Comparison of ENCODE assay signal across 8 cellular contexts in the genomic region with DNA sequence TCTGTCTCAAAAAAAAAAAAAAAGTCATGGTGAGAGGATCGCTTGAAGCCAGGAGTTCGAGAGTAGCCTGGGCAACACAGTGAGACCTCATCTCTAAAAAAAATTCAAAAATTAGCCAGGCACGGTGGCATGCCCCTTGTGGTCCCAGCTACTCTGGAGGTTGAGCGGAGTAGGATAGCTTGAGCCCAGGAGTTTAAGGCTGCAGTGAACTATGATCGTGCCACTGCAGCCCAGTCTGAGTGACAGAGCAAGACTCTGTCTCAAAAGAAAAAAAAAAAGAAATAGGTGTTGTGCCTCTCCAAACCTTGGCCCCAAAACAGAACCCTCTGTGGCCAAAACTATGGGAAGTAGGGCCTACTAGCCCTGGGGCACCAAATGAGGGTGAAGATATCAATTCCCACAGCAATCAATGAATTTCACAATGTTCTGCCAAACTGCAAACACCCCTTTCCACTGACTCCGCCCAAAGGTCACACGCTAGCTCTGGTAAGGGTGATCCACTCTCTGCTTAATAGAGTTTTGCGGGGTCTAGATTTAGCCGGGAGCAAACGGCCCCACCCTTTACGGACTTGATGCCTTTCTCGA. TPM values are rescaled to one million over a fixed set of nuclear protein-coding genes. Genes with fewer than 3 reads are reported as not detected.
A peak's percentile ranks its signal among the peaks of the same experiment; 100 is the strongest.
DNase-seq lines count a peak whose midpoint lies in the region; ATAC-seq and TF ChIP-seq lines count a peak whose summit lies in the region.

No MANE protein-coding gene starts in this region.

- H3K27me3 Mint-ChIP-seq in GM23338 (ENCODE audit: insufficient read depth, low read depth, poor library complexity) (peaks cover 18% of the 10 kb centered on the region), T-cell (no peaks in the 10 kb centered on the region)

- H3K27ac Mint-ChIP-seq in GM23338 (peak overlapping the region; percentile 85), T-cell (peak overlapping the region; percentile 89 to 95)

- peaks cover 25% of the 10 kb centered on the region for H3K4me1 Mint-ChIP-seq in GM23338
- H3K4me1 Mint-ChIP-seq in T-cell, result peaks cover under 1 to 23% (median 21%) of the 10 kb centered on the region in 3 donors

- H3K4me3 ChIP-seq in GM23338 (peak overlapping the region; percentile 77), foreskin fibroblast (ENCODE audit: low read depth in 1 of 2, low read length in 2 of 2) (peak overlapping the region; percentile 16 to 52), gastrocnemius medialis (peak overlapping the region; percentile 40 to 89 (median 71))

- H3K27ac ChIP-seq in GM23338 (ENCODE audit: low read depth), result peak overlapping the region; percentile 16; the same call in 1 of the 2 replicates
- H3K27ac ChIP-seq in gastrocnemius medialis, result peak overlapping the region; percentile 83 to 96 (median 88)

- DNase-seq in GM23338 (ENCODE audit: low spot score) (no peak), T-cell (no peak), foreskin fibroblast (no peak), gastrocnemius medialis (no peak), cortex of kidney (lab: John Stamatoyannopoulos, UW) (no peak), GM03348 (ENCODE audit: low spot score) (no peak)
- no peak for DNase-seq in stimulated activated CD8-positive, alpha-beta memory T cell treated with anti-CD3 and anti-CD28 coated beads, Interleukin-4, amount 100 ng/mL, for 48 hours

- peak overlapping the region; percentile 73 for H3K4me3 Mint-ChIP-seq in GM23338
- H3K4me3 Mint-ChIP-seq in T-cell, result peak overlapping the region; percentile 77 to 85 (median 84)

- peak overlapping the region; percentile 91 for H3K4me2 ChIP-seq in GM23338

- no peaks in the 10 kb centered on the region for H3K9me3 ChIP-seq in gastrocnemius medialis

- intact Hi-C loops in gastrocnemius medialis (cut with DNase I; ENCODE audit: low total_unique reads), result loop anchor here (1.0 kb wide), 1 partner anchor 33 kb away; no protein-coding TSS in a partner anchor

- H3K9me3 Mint-ChIP-seq in GM23338 (no peaks in the 10 kb centered on the region), T-cell (no peaks in the 10 kb centered on the region)

- no peaks in the 10 kb centered on the region for H3K36me3 ChIP-seq in GM23338 (ENCODE audit: insufficient read depth)
- no peaks in the 10 kb centered on the region for H3K36me3 ChIP-seq in gastrocnemius medialis

- H4K20me1 ChIP-seq in GM23338 (replicated peaks; ENCODE audit: insufficient read depth), result no peaks in the 10 kb centered on the region

- in situ Hi-C loops in gastrocnemius medialis (cut with MboI; ENCODE audit: low sequenced_read_pairs in 4 of 4), result no loop called here

- H3K27me3 ChIP-seq in GM23338 (ENCODE audit: insufficient read depth) (0 out of 2 replicates have a peak, but pooled peaks cover 2% of the 10 kb centered on the region), gastrocnemius medialis (no peaks in the 10 kb centered on the region)

- H3K79me2 ChIP-seq in GM23338 (replicated peaks; ENCODE audit: insufficient read depth), result no peaks in the 10 kb centered on the region

- no peaks in the 10 kb centered on the region for H3K9me2 ChIP-seq in GM23338 (ENCODE audit: insufficient read depth)

- TF ChIP-seq CTCF in GM23338 (conservative IDR thresholded peaks at IDR 0.05; ENCODE audit: low read depth in 2 of 2), result no peak
- TF ChIP-seq CTCF in foreskin fibroblast (IDR thresholded peaks at IDR 0.05; ENCODE audit: low read depth, low read length), result no peak
- no peak for TF ChIP-seq CTCF in gastrocnemius medialis (IDR thresholded peaks at IDR 0.05 in 4 of 5, conservative IDR thresholded peaks at IDR 0.05 in 1 of 5)

- peak overlapping the region; percentile 67 for H2AFZ ChIP-seq in GM23338

- CTCF ChIA-PET in T-cell (lab: Charles Lee), result interaction anchor here in 1 of 2 donors (0.6 kb wide), 1 partner anchor 39 kb away, joined by 3 read pairs; no protein-coding TSS in a partner anchor

- H3F3A ChIP-seq in GM23338 (replicated peaks; ENCODE audit: low read depth), result peaks cover 28% of the 10 kb centered on the region

- TF ChIP-seq POLR2A in gastrocnemius medialis (IDR thresholded peaks at IDR 0.05), result no peak

- ATAC-seq in GM23338, result no peak
- ATAC-seq in T-cell (replicated peaks in 1 of 4), result peak in 3 of 4 experiments; percentile 1 to 49 (median 47)
- ATAC-seq in gastrocnemius medialis, result peak in 1 of 2 donors; percentile 5
- ATAC-seq in HG03025 (IDR thresholded peaks at IDR 0.05; ENCODE audit: low FRiP score, unreplicated experiment), result no peak

- POLR2A ChIA-PET in T-cell (lab: Charles Lee), result interaction anchor here (0.6 to 0.7 kb wide), 2 partner anchors 1148 to 1275 kb away, joined by 3 to 6 read pairs; no protein-coding TSS in a partner anchor

- no peaks in the 10 kb centered on the region for H3K36me3 Mint-ChIP-seq in GM23338 (ENCODE audit: low read depth)
- H3K36me3 Mint-ChIP-seq in T-cell, result no peaks in the 10 kb centered on the region

- H3K4me1 ChIP-seq in GM23338 (ENCODE audit: insufficient read depth), result peaks cover 29% of the 10 kb centered on the region
- H3K4me1 ChIP-seq in gastrocnemius medialis, result peaks cover 19% of the 10 kb centered on the region in 2 donors

TF ChIP-seq in GM23338, 12 proteins besides CTCF, POLR2A, EP300 and RAD21 (continues in another document):
- TF ChIP-seq ETS1 (IDR thresholded peaks at IDR 0.05) (no peak), EZH2 (IDR thresholded peaks at IDR 0.05; ENCODE audit: low read depth, unreplicated experiment) (no peak), NANOG (IDR thresholded peaks at IDR 0.05; ENCODE audit: borderline replicate concordance) (no peak)

RNA-seq across cellular contexts. Expression of gene SSC4D, which starts 16.9 kb away (rescaled TPM):
- 11.4 and 12.7 TPM in 2 replicates for total RNA-seq in GM23338 (2014; rRNA removed; shearing (Covaris generic))
- polyA plus RNA-seq in GM23338 (2016; fragmentation: Nextera tagmentation; extraction: Ambion mirVana), result 4.9 and 9.7 TPM in 2 replicates
- total RNA-seq in T-cell, result under 1 TPM in 3 of 5 donors, not detected in 2; 0.20 to 0.76 (median 0.28) TPM
- total RNA-seq in gastrocnemius medialis, result under 1 TPM in 3 of 4 donors, not detected in 1; 0.20 to 0.68 (median 0.25) TPM

RNA-seq across cellular contexts. Expression of gene ZP3, which starts 32.1 kb away (rescaled TPM):
- total RNA-seq in GM23338 (2014; rRNA removed; shearing (Covaris generic)), result 4.3 and 5.1 TPM in 2 replicates
- polyA plus RNA-seq in GM23338 (2016; fragmentation: Nextera tagmentation; extraction: Ambion mirVana), result 9.6 and 15.2 TPM in 2 replicates
- 1 to 10 TPM; 1.7 to 7.0 (median 5.9) TPM for total RNA-seq in T-cell
- total RNA-seq in gastrocnemius medialis, result 1 to 10 TPM in 1 of 4 donors, not detected in 3; 1.1 TPM

RNA-seq across cellular contexts. Expression of gene YWHAG, which starts 33.8 kb away (rescaled TPM):
- 179 and 180 TPM in 2 replicates for total RNA-seq in GM23338 (2014; rRNA removed; shearing (Covaris generic))
- polyA plus RNA-seq in GM23338 (2016; fragmentation: Nextera tagmentation; extraction: Ambion mirVana), result 82.2 and 97.0 TPM in 2 replicates
- total RNA-seq in T-cell (10 to 100 TPM; 25.1 to 46.8 (median 41.7) TPM), gastrocnemius medialis (100 to 1,000 TPM; 119 to 262 (median 179) TPM)

Comparison
In these comparisons a context has a peak if more than half of its experiments do, and no peak if none do; other contexts are left out.
1. ATAC-seq: peak in T-cell (3 of 4); none in GM23338 (single experiment) and HG03025 (single experiment).
2. Peak in every context shown above with its lines, with median percentiles within 50 percentile points of each other: H3K4me3 ChIP-seq.